18 cellular contexts compared by ENCODE assay signal in the genomic region with DNA sequence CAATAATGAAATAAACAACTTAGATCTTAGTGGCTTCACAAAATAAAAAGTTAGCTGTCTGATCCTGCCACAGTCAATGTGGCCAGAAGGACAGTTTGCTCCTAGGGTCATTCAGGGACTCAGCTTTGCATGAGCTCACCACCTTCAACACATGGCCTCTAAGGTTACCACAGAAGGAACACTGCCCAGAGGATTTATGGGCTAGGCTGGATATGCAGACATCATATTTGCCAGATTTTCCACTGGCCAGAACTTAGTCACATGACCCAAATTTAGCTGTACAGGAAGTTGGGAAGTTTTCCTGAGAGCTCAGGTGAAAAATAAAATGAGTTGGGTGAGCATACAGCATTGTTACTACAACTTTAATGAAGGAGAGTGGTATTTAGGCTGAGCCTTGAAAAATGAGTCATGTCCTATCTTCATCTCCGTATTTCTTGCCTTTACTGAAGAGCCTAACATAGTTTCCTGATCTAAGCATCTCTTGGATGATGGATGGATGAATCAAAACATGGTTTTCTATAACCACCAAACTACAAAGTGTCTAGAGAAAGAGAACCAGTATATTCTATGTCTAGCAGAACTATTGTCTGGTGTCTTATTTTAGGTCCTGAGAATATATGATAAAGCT. TPM values are rescaled to one million over a fixed set of nuclear protein-coding genes. Genes with fewer than 3 reads are reported as not detected.
DNase-seq lines count a peak whose midpoint lies in the region; ATAC-seq, FAIRE-seq and TF ChIP-seq lines count a peak whose summit lies in the region.
"Had no signal": no experiment of that assay in that cellular context is flagged by ENCODE, and none has a peak within 500 bp of the region (broad histone marks: within the 10 kb centered on the region; RNA-seq: fewer than 3 reads in every experiment).

No MANE protein-coding gene starts in this region.

- CTCF ChIA-PET in SK-N-SH (lab: Yijun Ruan, JAX): no interaction called here
- CTCF ChIA-PET in K562 (lab: Yijun Ruan, JAX; ENCODE audit: low intra/inter-chr PET ratio): no interaction called here

- no peaks in the 10 kb centered on the region for H3K9me2 ChIP-seq in SK-N-SH

- H3K27ac ChIP-seq in SK-N-SH (ENCODE audit: low read depth in 2 of 2, low read length in 1 of 2) (no peak overlapping the region), K562 (ENCODE audit: extremely low read depth, low read depth, low read length) (no peak overlapping the region), gastrocnemius medialis (peak overlapping the region; percentile 79 to 88 (median 84)), breast epithelium (no peak overlapping the region)
- H3K27ac ChIP-seq: 22Rv1, BLaER1 had no signal

- H3K9ac ChIP-seq in SK-N-SH: no peak overlapping the region
- H3K9ac ChIP-seq in K562 (ENCODE audit: insufficient read depth in 1 of 2, low read depth in 2 of 2, low read length in 2 of 2): no peak overlapping the region
- H3K9ac ChIP-seq: BLaER1 had no signal

- 15% methylated on average over 1 of the region's 1 CpG for WGBS in SK-N-SH (ENCODE audit: low lambda C conversion rate)
- WGBS in K562 (ENCODE audit: insufficient coverage, low coverage, missing lambda C conversion rate): 0% methylated on average over 1 of the region's 1 CpG

- no peaks in the 10 kb centered on the region for H3K36me3 ChIP-seq in SK-N-SH (replicated peaks in 1 of 2; ENCODE audit: control insufficient read depth in 1 of 2, insufficient read depth in 2 of 2, low read length in 1 of 2)
- H3K36me3 ChIP-seq in K562 (ENCODE audit: control insufficient read depth, insufficient read depth, low read length): no peaks in the 10 kb centered on the region
- H3K36me3 ChIP-seq in gastrocnemius medialis: no peaks in the 10 kb centered on the region
- H3K36me3 ChIP-seq in breast epithelium: no peaks in the 10 kb centered on the region
- H3K36me3 ChIP-seq: BLaER1 had no signal

- no peak for DNase-seq in SK-N-SH
- DNase-seq in M059J (ENCODE audit: low read depth): peak; percentile 68
- DNase-seq in K562 (ENCODE audit: extremely low read depth in 1 of 4, low spot score in 3 of 4): no peak
- peak; percentile 64 to 84 for DNase-seq in gastrocnemius medialis
- no peak for DNase-seq in superior temporal gyrus (ENCODE audit: extremely low spot score)
- no peak for DNase-seq in breast epithelium (ENCODE audit: low spot score in 2 of 2)
- no peak for DNase-seq in activated CD4-positive, alpha-beta T cell treated with anti-CD3 and anti-CD28 coated beads, Interleukin-2, amount 50 U/mL, for 1 hour
- DNase-seq: AML-193; CD4-positive, CD25-positive, alpha-beta regulatory T cell; DMS53; GF-D8; GOT3; H9 had no signal

- no peaks in the 10 kb centered on the region for H3K9me1 ChIP-seq in K562 (ENCODE audit: control insufficient read depth, insufficient read depth, low read length)

- no peak overlapping the region for H3K4me3 ChIP-seq in SK-N-SH (ENCODE audit: low read depth in 2 of 2, low read length in 1 of 2)
- no peak overlapping the region for H3K4me3 ChIP-seq in K562
- H3K4me3 ChIP-seq in gastrocnemius medialis: peak overlapping the region in 1 of 4 donors; percentile 16
- no peak overlapping the region for H3K4me3 ChIP-seq in breast epithelium
- H3K4me3 ChIP-seq: BLaER1 had no signal

- TF ChIP-seq CTCF in SK-N-SH (IDR thresholded peaks at IDR 0.05) (no peak), K562 (IDR thresholded peaks at IDR 0.05 in 2 of 3, conservative IDR thresholded peaks at IDR 0.05 in 1 of 3; ENCODE audit: insufficient read depth in 2 of 3, low read depth in 1 of 3, low read length in 3 of 3) (no peak), gastrocnemius medialis (IDR thresholded peaks at IDR 0.05 in 4 of 5, conservative IDR thresholded peaks at IDR 0.05 in 1 of 5) (no peak), breast epithelium (IDR thresholded peaks at IDR 0.05) (no peak)

- in situ Hi-C loops in K562 (cut with MboI): no loop called here
- in situ Hi-C loops in gastrocnemius medialis (cut with MboI; ENCODE audit: low sequenced_read_pairs in 4 of 4): no loop called here

- FAIRE-seq in K562 (lab: Jason Lieb, UNC): no peak
- FAIRE-seq: GM19239, HTR-8/SVneo had no signal

- intact Hi-C loops in K562 (cut with micrococcal nuclease) (no loop called here), gastrocnemius medialis (cut with DNase I; ENCODE audit: low total_unique reads) (loop anchor here (1.0 to 2.0 kb wide), 3 partner anchors 58 to 590 kb away; partner anchors contain the start of genes CDV3 and NPHP3), breast epithelium (cut with DNase I; ENCODE audit: low total_unique reads) (no loop called here)

- H3K27me3 ChIP-seq in SK-N-SH (ENCODE audit: insufficient read depth) (no peaks in the 10 kb centered on the region), K562 (ENCODE audit: control insufficient read depth in 2 of 2, insufficient read depth in 2 of 2, low read length in 2 of 2) (no peaks in the 10 kb centered on the region), gastrocnemius medialis (no peaks in the 10 kb centered on the region), breast epithelium (no peaks in the 10 kb centered on the region)
- H3K27me3 ChIP-seq: BLaER1 had no signal

- H3K4me2 ChIP-seq in SK-N-SH: no peak overlapping the region
- no peak overlapping the region for H3K4me2 ChIP-seq in K562 (ENCODE audit: insufficient read depth, low read length)
- H3K4me2 ChIP-seq: BLaER1 had no signal

- POLR2A ChIA-PET in SK-N-SH (lab: Yijun Ruan, JAX) (no interaction called here), K562 (lab: Yijun Ruan, JAX) (no interaction called here)

- TF ChIP-seq RAD21 in SK-N-SH (IDR thresholded peaks at IDR 0.05; ENCODE audit: low read length) (no peak), K562 (CRISPR knock-in tag; conservative IDR thresholded peaks at IDR 0.05 in 1 of 2, IDR thresholded peaks at IDR 0.05 in 1 of 2) (no peak)

- H3K4me1 ChIP-seq in SK-N-SH (ENCODE audit: control insufficient read depth in 1 of 2, insufficient read depth in 2 of 2, low read depth in 1 of 2, low read length in 1 of 2): no peaks in the 10 kb centered on the region
- H3K4me1 ChIP-seq in K562 (replicated peaks in 1 of 2; ENCODE audit: control insufficient read depth in 2 of 2, insufficient read depth in 2 of 2, low read length in 2 of 2): no peaks in the 10 kb centered on the region
- H3K4me1 ChIP-seq in gastrocnemius medialis: peaks cover 38 to 39% of the 10 kb centered on the region in 2 donors
- no peaks in the 10 kb centered on the region for H3K4me1 ChIP-seq in breast epithelium
- H3K4me1 ChIP-seq: BLaER1 had no signal

- H2AFZ ChIP-seq in SK-N-SH (ENCODE audit: low read depth) (no peak overlapping the region), K562 (ENCODE audit: low read depth, low read length) (no peak overlapping the region)

- TF ChIP-seq POLR2A in K562 (conservative IDR thresholded peaks at IDR 0.05): no peak
- no peak for TF ChIP-seq POLR2A in gastrocnemius medialis (IDR thresholded peaks at IDR 0.05)
- no peak for TF ChIP-seq POLR2A in breast epithelium (IDR thresholded peaks at IDR 0.05)

- H3K79me2 ChIP-seq in SK-N-SH (ENCODE audit: insufficient read depth): no peaks in the 10 kb centered on the region
- H3K79me2 ChIP-seq in K562 (ENCODE audit: control insufficient read depth, insufficient read depth, low read length): no peaks in the 10 kb centered on the region

- H3K9me3 ChIP-seq in SK-N-SH: no peaks in the 10 kb centered on the region
- H3K9me3 ChIP-seq in K562 (replicated peaks; ENCODE audit: control insufficient read depth, insufficient read depth, low read depth, low read length): no peaks in the 10 kb centered on the region
- no peaks in the 10 kb centered on the region for H3K9me3 ChIP-seq in gastrocnemius medialis
- H3K9me3 ChIP-seq in breast epithelium: no peaks in the 10 kb centered on the region
- H3K9me3 ChIP-seq: BLaER1 had no signal

- no peak for TF ChIP-seq EP300 in SK-N-SH (IDR thresholded peaks at IDR 0.05; ENCODE audit: borderline replicate concordance in 1 of 2, low read depth in 1 of 2, low read length in 1 of 2)
- TF ChIP-seq EP300 in K562 (IDR thresholded peaks at IDR 0.05; ENCODE audit: low read length): no peak

- no TSS peak for BruUV-seq in K562 (replicated peaks; lab: Mats Ljungman, UMichigan)

- H4K20me1 ChIP-seq in SK-N-SH (ENCODE audit: insufficient read depth) (no peaks in the 10 kb centered on the region), K562 (replicated peaks; ENCODE audit: control insufficient read depth, insufficient read depth, low read length) (no peaks in the 10 kb centered on the region)
- H4K20me1 ChIP-seq: BLaER1 had no signal

- no peaks in the 10 kb centered on the region for H3F3A ChIP-seq in SK-N-SH (replicated peaks; ENCODE audit: insufficient read depth)

- no peak for ATAC-seq in SK-N-SH treated with all-trans-retinoic acid at 6 μM for 48 hours
- ATAC-seq in K562: no peak
- ATAC-seq in gastrocnemius medialis: peak; percentile 96 to 98

TF ChIP-seq in SK-N-SH, 30 proteins besides CTCF, POLR2A, EP300 and RAD21 (continues in another document):
- no peak for TF ChIP-seq FOSL2 (IDR thresholded peaks at IDR 0.05; ENCODE audit: borderline replicate concordance, low read depth)

TF ChIP-seq in K562, 482 proteins besides CTCF, POLR2A, EP300 and RAD21 (continues in another document):
- TF ChIP-seq SRSF9 (IDR thresholded peaks at IDR 0.05; ENCODE audit: borderline replicate concordance, low read depth, low read length): no peak

RNA-seq across cellular contexts. Expression of gene TMEM108, which starts 54.9 kb away (rescaled TPM):
- polyA plus RNA-seq in SK-N-SH (2012; rRNA removed): 5.7 and 8.6 TPM in 2 replicates
- 3.9 and 6.8 TPM in 2 replicates for polyA plus RNA-seq in SK-N-SH (2012; cell fraction: cytosol; rRNA removed)
- polyA plus RNA-seq in SK-N-SH (2012; cell fraction: nucleus; rRNA removed): 4.1 and 7.5 TPM in 2 replicates
- 0.69 and 1.7 TPM in 2 replicates for total RNA-seq in M059J (2014; rRNA removed; shearing (Covaris generic))
- 1.2 and 1.9 TPM in 2 replicates for total RNA-seq in K562 (2011; cell fraction: chromatin; rRNA removed; ENCODE audit: low replicate concordance)
- total RNA-seq in K562 (2011; cell fraction: nucleolus; rRNA removed): 0.79 and 1.2 TPM in 2 replicates
- total RNA-seq in K562 (2011; cell fraction: nucleoplasm; rRNA removed): 1.0 and 1.8 TPM in 2 replicates
- 2.2 and 3.8 TPM in 2 replicates for total RNA-seq in K562 (2014; rRNA removed)
- 4.7 and 4.9 TPM in 2 replicates for total RNA-seq in K562 (2014; rRNA removed; fragmentation: Illumina TruSeq; extraction: Trizol)
- total RNA-seq in K562 (2015; rRNA removed; fragmentation: Illumina TruSeq; extraction: Trizol): 4.4 and 4.8 TPM in 2 replicates
- 9.9 and 11.1 TPM in 2 replicates for total RNA-seq in K562 (2021)
- polyA plus RNA-seq in K562 (2011; rRNA removed): 0.16 and 0.65 TPM in 2 replicates
- 0.15 and 1.1 TPM in 2 replicates for polyA plus RNA-seq in K562 (2011; cell fraction: cytosol; rRNA removed)
- 0.06 and 1.7 TPM in 2 replicates for polyA plus RNA-seq in K562 (2011; cell fraction: nucleus; rRNA removed)
- 6.0 and 10.4 TPM in 2 replicates for polyA plus RNA-seq in K562 (2012)
- 10.9 and 13.3 TPM in 2 replicates for polyA plus RNA-seq in K562 (2014; fragmentation: Illumina TruSeq; extraction: Trizol)
- polyA plus RNA-seq in K562 (2014; fragmentation: Nextera tagmentation; extraction: Ambion mirVana): 1 to 10 TPM in 1 of 2 experiments, under 1 TPM in 1; 0.93 to 1.1 TPM
- polyA plus RNA-seq in K562 (2014; rRNA removed): 3.4 and 4.3 TPM in 2 replicates
- 0.42 TPM in 1 of 2 replicates, not detected in the other for polyA minus RNA-seq in K562 (2011; rRNA and poly(A)+ RNA removed)
- 0.76 TPM in 1 of 2 replicates, not detected in the other for polyA minus RNA-seq in K562 (2011; cell fraction: cytosol; rRNA and poly(A)+ RNA removed)
- 0.81 TPM in 1 of 2 replicates, not detected in the other for polyA minus RNA-seq in K562 (2011; cell fraction: nucleus; rRNA and poly(A)+ RNA removed)
- total RNA-seq in gastrocnemius medialis: 1 to 10 TPM; 1.1 to 3.7 (median 2.4) TPM
- under 1 TPM; 0.44 to 0.98 (median 0.48) TPM for total RNA-seq in breast epithelium
- total RNA-seq: CD4-positive, CD25-positive, alpha-beta regulatory T cell had no signal

Comparison
In these comparisons a context has a peak if more than half of its experiments do, and no peak if none do; other contexts are left out.
1. DNase-seq: peak in M059J (single experiment) and gastrocnemius medialis (2 of 2); none in SK-N-SH (single experiment), K562 (0 of 4), superior temporal gyrus (single experiment), breast epithelium (0 of 2) and activated CD4-positive, alpha-beta T cell treated with anti-CD3 and anti-CD28 coated beads, Interleukin-2, amount 50 U/mL, for 1 hour (single experiment).
2. H3K27ac ChIP-seq: peak in gastrocnemius medialis (4 of 4); none in SK-N-SH (0 of 2), K562 (single experiment) and breast epithelium (0 of 2).
3. ATAC-seq: peak in gastrocnemius medialis (2 of 2); none in SK-N-SH treated with all-trans-retinoic acid at 6 μM for 48 hours (single experiment) and K562 (single experiment).
4. Of the 27 proteins assayed by ChIP-seq in both K562 and SK-N-SH: peak only in K562: none; only in SK-N-SH: USF1; in both: none; in neither: 26.